Comparison of ENCODE assay signal across 9 cellular contexts in genomic region chr2:109046925-109047508, GRCh38. TPM values are rescaled to one million over a fixed set of nuclear protein-coding genes. Genes with fewer than 3 reads are reported as not detected.
A peak's percentile ranks its signal among the peaks of the same experiment; 100 is the strongest.
DNase-seq lines count a peak whose midpoint lies in the region; ATAC-seq, FAIRE-seq and TF ChIP-seq lines count a peak whose summit lies in the region.
"Had no signal": no experiment of that assay in that cellular context is flagged by ENCODE, and none has a peak within 500 bp of the region (broad histone marks: within the 10 kb centered on the region; RNA-seq: fewer than 3 reads in every experiment).

No MANE protein-coding gene starts in this region.

- no peaks in the 10 kb centered on the region for H3K36me3 Mint-ChIP-seq in nephron (ENCODE audit: low read depth)

- TF ChIP-seq POLR2A in H54 (IDR thresholded peaks at IDR 0.05; ENCODE audit: low read depth, low read length): no peak

- peak; percentile 65 for ATAC-seq in GM18519 (IDR thresholded peaks at IDR 0.05; ENCODE audit: low FRiP score, unreplicated experiment)
- ATAC-seq in HG03469 (IDR thresholded peaks at IDR 0.05; ENCODE audit: unreplicated experiment): no peak
- ATAC-seq: left lung had no signal

- peaks cover 17% of the 10 kb centered on the region for H3K27me3 Mint-ChIP-seq in nephron (ENCODE audit: low read depth)

- H3K4me3 Mint-ChIP-seq in nephron: no peak overlapping the region

- FAIRE-seq in H54 (lab: Jason Lieb, UNC): no peak

- DNase-seq in H54 (ENCODE audit: insufficient read length, low spot score) (peak; percentile 28), NCI-H2171 treated with DMSO at 0.1 percent for 48 hours (lab: John Stamatoyannopoulos, UW) (peak; percentile 71), ureter (ENCODE audit: low spot score) (no peak), KBM-7 (no peak)
- DNase-seq: MM.1S had no signal

- peak overlapping the region in 2 of 3 experiments; percentile 76 to 84 for H3K27ac Mint-ChIP-seq in nephron

- TF ChIP-seq CTCF in nephron (IDR thresholded peaks at IDR 0.05; ENCODE audit: unreplicated experiment in 3 of 3): no peak

- peaks cover 36% of the 10 kb centered on the region for H3K4me1 Mint-ChIP-seq in nephron

- H3K9me3 Mint-ChIP-seq in nephron: no peaks in the 10 kb centered on the region

- in situ Hi-C loops in KBM-7 (cut with MboI; ENCODE audit: low pct_unique_long_range_greater_than_20kb, low sequenced_read_pairs): no loop called here

RNA-seq across cellular contexts. Expression of gene EDAR, which starts 58.0 kb away (rescaled TPM):
- 0.96 TPM for total RNA-seq in ureter

Comparison
In these comparisons a context has a peak if more than half of its experiments do, and no peak if none do; other contexts are left out.
1. DNase-seq: peak in H54 (single experiment) and NCI-H2171 treated with DMSO at 0.1 percent for 48 hours (single experiment); none in ureter (single experiment) and KBM-7 (single experiment).